In the genomic region with DNA sequence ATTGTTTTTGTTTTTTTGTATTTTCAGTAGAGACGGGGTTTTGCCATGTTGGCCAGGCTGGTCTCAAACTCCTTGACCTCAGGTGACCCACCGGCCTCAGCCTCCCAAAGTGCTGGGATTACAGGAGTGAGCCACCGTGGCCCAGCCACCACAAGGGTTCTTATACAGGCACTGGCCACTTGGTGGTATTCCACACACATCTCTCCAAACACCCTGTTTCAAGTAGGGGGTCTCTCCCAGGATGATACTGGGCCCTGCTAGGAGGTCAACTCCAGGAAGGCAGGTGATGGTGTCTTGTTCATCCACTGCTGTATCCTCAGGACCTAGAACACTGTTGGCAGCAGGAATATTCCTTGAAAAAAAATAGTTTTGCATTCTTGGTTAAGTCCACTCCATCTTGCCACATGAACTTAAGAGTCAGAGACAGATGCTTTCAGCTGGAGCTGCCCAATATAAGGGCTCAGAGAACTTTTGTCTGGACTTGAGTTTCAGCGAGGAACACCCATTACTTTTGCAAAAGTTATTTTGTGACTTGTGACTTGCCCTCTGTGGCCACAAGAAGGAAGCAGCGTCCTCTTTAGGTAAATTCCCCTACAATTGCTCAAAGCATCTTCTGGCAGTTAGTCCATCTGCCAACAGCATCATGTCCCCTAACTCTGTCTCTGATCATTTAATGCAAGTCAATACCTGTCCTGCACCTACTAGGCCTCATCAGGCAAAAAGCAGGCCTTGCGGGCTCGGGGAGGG, we compare ENCODE assay signal across 11 cellular contexts. TPM values are rescaled to one million over a fixed set of nuclear protein-coding genes. Genes with fewer than 3 reads are reported as not detected.
A peak's percentile ranks its signal among the peaks of the same experiment; 100 is the strongest.
DNase-seq lines count a peak whose midpoint lies in the region; ATAC-seq, FAIRE-seq and TF ChIP-seq lines count a peak whose summit lies in the region.
"Had no signal": no experiment of that assay in that cellular context is flagged by ENCODE, and none has a peak within 500 bp of the region (broad histone marks: within the 10 kb centered on the region; RNA-seq: fewer than 3 reads in every experiment).

No MANE protein-coding gene starts in this region.

- no peaks in the 10 kb centered on the region for H3K36me3 ChIP-seq in endothelial cell of umbilical vein (ENCODE audit: control insufficient read depth in 2 of 2, extremely low read depth in 1 of 2, insufficient read depth in 2 of 2, low read length in 2 of 2)
- H3K36me3 ChIP-seq in spleen: no peaks in the 10 kb centered on the region

- peak overlapping the region; percentile 75 for H2AFZ ChIP-seq in endothelial cell of umbilical vein (ENCODE audit: low read depth, low read length)

- no peaks in the 10 kb centered on the region for H3K9me1 ChIP-seq in endothelial cell of umbilical vein (replicated peaks; ENCODE audit: control insufficient read depth, extremely low read depth, insufficient read depth, low read length)

- CTCF ChIA-PET in endothelial cell of umbilical vein (lab: Charles Lee): interaction anchor here (1.4 to 1.7 kb wide), 2 partner anchors 99 to 102 kb away, joined by 6 to 8 read pairs; no protein-coding TSS in a partner anchor

- H3K27me3 ChIP-seq in endothelial cell of umbilical vein (ENCODE audit: control insufficient read depth in 2 of 2, insufficient read depth in 2 of 2, low read length in 2 of 2) (no peaks in the 10 kb centered on the region), spleen (replicated peaks in 1 of 7) (no peaks in the 10 kb centered on the region)
- H3K27me3 ChIP-seq: body of pancreas had no signal

- dilution Hi-C loops in endothelial cell of umbilical vein (cut with MboI; ENCODE audit: extremely low pct_ligation_motif_present, low sequenced_read_pairs): no loop called here

- intact Hi-C loops in endothelial cell of umbilical vein (cut with micrococcal nuclease) (no loop called here), spleen (cut with DNase I; ENCODE audit: low total_unique reads) (no loop called here)

- no peak overlapping the region for H3K4me2 ChIP-seq in endothelial cell of umbilical vein (ENCODE audit: insufficient read depth, low read length)

- no peaks in the 10 kb centered on the region for H3K9me3 ChIP-seq in endothelial cell of umbilical vein (replicated peaks; ENCODE audit: control insufficient read depth, insufficient read depth, low read length)
- no peaks in the 10 kb centered on the region for H3K9me3 ChIP-seq in spleen
- H3K9me3 ChIP-seq: body of pancreas had no signal

- H3K4me3 ChIP-seq in endothelial cell of umbilical vein (replicated peaks in 1 of 3; ENCODE audit: insufficient read depth in 1 of 3, low read depth in 1 of 3, low read length in 3 of 3) (no peak overlapping the region), spleen (no peak overlapping the region)
- H3K4me3 ChIP-seq: body of pancreas had no signal

- WGBS in spleen, 5 donors: 72 to 80% (median 76%) methylated on average over 6 to 7 of the region's 7 CpGs

- no peak overlapping the region for H3K9ac ChIP-seq in endothelial cell of umbilical vein (replicated peaks; ENCODE audit: extremely low read depth, insufficient read depth, low read length)

- H3K4me1 ChIP-seq in endothelial cell of umbilical vein (ENCODE audit: control insufficient read depth, extremely low read depth, insufficient read depth, low read length) (peaks cover 6% of the 10 kb centered on the region), spleen (peaks cover 7 to 49% (median 35%) of the 10 kb centered on the region in 6 donors)

- POLR2A ChIA-PET in endothelial cell of umbilical vein (lab: Charles Lee): no interaction called here

- no peaks in the 10 kb centered on the region for H4K20me1 ChIP-seq in endothelial cell of umbilical vein (replicated peaks; ENCODE audit: control insufficient read depth, extremely low read depth, insufficient read depth, low read length)

- no TSS peak for BruUV-seq in endothelial cell of umbilical vein (replicated peaks; lab: Mats Ljungman, UMichigan)

- peak; percentile 26 to 37 for DNase-seq in NCI-H526 (lab: John Stamatoyannopoulos, UW)
- DNase-seq in endothelial cell of umbilical vein (ENCODE audit: low read depth, low spot score): no peak
- no peak for DNase-seq in spleen
- DNase-seq in NCI-H146 (lab: John Stamatoyannopoulos, UW): no peak
- no peak for DNase-seq in iPS-NIHi11 (ENCODE audit: low spot score)
- DNase-seq: NCI-H1930 had no signal

- no peak for TF ChIP-seq POLR2A in endothelial cell of umbilical vein (IDR thresholded peaks at IDR 0.05; ENCODE audit: low read depth, low read length)
- TF ChIP-seq POLR2A in spleen (IDR thresholded peaks at IDR 0.05): no peak

- no peaks in the 10 kb centered on the region for H3K79me2 ChIP-seq in endothelial cell of umbilical vein (ENCODE audit: control insufficient read depth, insufficient read depth, low read length)

- ATAC-seq in HG03139 (IDR thresholded peaks at IDR 0.05; ENCODE audit: unreplicated experiment): no peak
- ATAC-seq: body of pancreas had no signal

- 0 out of 2 replicates have a peak, but pooled peaks have one; percentile 22 for TF ChIP-seq CTCF in GM12874 (IDR thresholded peaks at IDR 0.05; ENCODE audit: insufficient read depth, low read depth, low read length)
- no peak for TF ChIP-seq CTCF in endothelial cell of umbilical vein (IDR thresholded peaks at IDR 0.05; ENCODE audit: extremely low read depth in 1 of 2, insufficient read depth in 1 of 2, low read depth in 1 of 2, low read length in 2 of 2)
- no peak for TF ChIP-seq CTCF in spleen (IDR thresholded peaks at IDR 0.05 in 8 of 11, conservative IDR thresholded peaks at IDR 0.05 in 3 of 11)

- H3K27ac ChIP-seq in endothelial cell of umbilical vein (ENCODE audit: insufficient read depth, low read depth, low read length) (peak overlapping the region; percentile 35), spleen (peak overlapping the region; percentile 36 to 84 (median 76))

- no peak for FAIRE-seq in endothelial cell of umbilical vein (lab: Jason Lieb, UNC)
- FAIRE-seq: islet of Langerhans, TTC549 had no signal

TF ChIP-seq in endothelial cell of umbilical vein, 7 proteins besides CTCF, POLR2A, EP300 and RAD21:
- TF ChIP-seq EZH2 (IDR thresholded peaks at IDR 0.05; ENCODE audit: borderline replicate concordance, low read depth, low read length, severe bottlenecking): no peak
- TF ChIP-seq MYC (IDR thresholded peaks at IDR 0.05; ENCODE audit: low read depth, low read length): no peak
- no peak for TF ChIP-seq FOS (IDR thresholded peaks at IDR 0.05; ENCODE audit: borderline replicate concordance, insufficient read depth, low read length)
- no peak for TF ChIP-seq POLR2AphosphoS5 (IDR thresholded peaks at IDR 0.05; ENCODE audit: insufficient read depth, low read depth, low read length)
- TF ChIP-seq JUN (IDR thresholded peaks at IDR 0.05; ENCODE audit: borderline replicate concordance, insufficient read depth, insufficient read length, low read depth): no peak
- TF ChIP-seq, protein P1, sequence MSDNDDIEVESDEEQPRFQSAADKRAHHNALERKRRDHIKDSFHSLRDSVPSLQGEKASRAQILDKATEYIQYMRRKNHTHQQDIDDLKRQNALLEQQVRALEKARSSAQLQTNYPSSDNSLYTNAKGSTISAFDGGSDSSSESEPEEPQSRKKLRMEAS (IDR thresholded peaks at IDR 0.05; ENCODE audit: insufficient read depth, insufficient read length): no peak
- TF ChIP-seq GATA2 (IDR thresholded peaks at IDR 0.05; ENCODE audit: insufficient read depth, insufficient read length, low read depth, low read length): no peak
TF ChIP-seq in endothelial cell of umbilical vein: peak in this region for 0.

RNA-seq across cellular contexts. Expression of a gene that starts 7.4 kb away (rescaled TPM):
- total RNA-seq in endothelial cell of umbilical vein (44.1 and 48.6 TPM in 2 replicates), spleen (10 to 100 TPM; 19.5 to 37.7 (median 27.5) TPM)
- polyA plus RNA-seq in endothelial cell of umbilical vein (16.0 and 18.4 TPM in 2 replicates), spleen (1 to 10 TPM; 2.4 to 5.8 (median 2.6) TPM)
- 19.7 and 20.7 TPM in 2 replicates for polyA plus RNA-seq in endothelial cell of umbilical vein (2011; cell fraction: cytosol; rRNA removed)
- polyA plus RNA-seq in endothelial cell of umbilical vein (2011; cell fraction: nucleus; rRNA removed): 58.3 and 61.0 TPM in 2 replicates
- polyA plus RNA-seq in endothelial cell of umbilical vein (2012): 13.6 and 15.5 TPM in 2 replicates
- polyA minus RNA-seq in endothelial cell of umbilical vein: 39.5 and 48.7 TPM in 2 replicates
- polyA minus RNA-seq in endothelial cell of umbilical vein (2011; cell fraction: cytosol; rRNA and poly(A)+ RNA removed): 14.5 TPM
- polyA minus RNA-seq in endothelial cell of umbilical vein (2011; cell fraction: nucleus; rRNA and poly(A)+ RNA removed): 22.4 and 29.9 TPM in 2 replicates

RNA-seq across cellular contexts. Expression of a gene that starts 36.4 kb away (rescaled TPM):
- 0.13 and 0.21 TPM in 2 replicates for total RNA-seq in endothelial cell of umbilical vein
- polyA plus RNA-seq in endothelial cell of umbilical vein: 0.03 TPM in 2 replicates
- 0.01 TPM in 1 of 2 replicates, not detected in the other for polyA plus RNA-seq in endothelial cell of umbilical vein (2011; cell fraction: cytosol; rRNA removed)
- 0.11 and 0.17 TPM in 2 replicates for polyA plus RNA-seq in endothelial cell of umbilical vein (2011; cell fraction: nucleus; rRNA removed)
- polyA plus RNA-seq in endothelial cell of umbilical vein (2012): not detected in 2 replicates
- 0.12 TPM in 1 of 2 replicates, not detected in the other for polyA minus RNA-seq in endothelial cell of umbilical vein
- polyA minus RNA-seq in endothelial cell of umbilical vein (2011; cell fraction: cytosol; rRNA and poly(A)+ RNA removed): not detected
- 0.53 and 0.63 TPM in 2 replicates for polyA minus RNA-seq in endothelial cell of umbilical vein (2011; cell fraction: nucleus; rRNA and poly(A)+ RNA removed)
- under 1 TPM in 2 of 7 donors, not detected in 5; 0.16 to 0.24 TPM for total RNA-seq in spleen
- under 1 TPM; 0.09 to 0.14 (median 0.10) TPM for polyA plus RNA-seq in spleen

Comparison
In these comparisons a context has a peak if more than half of its experiments do, and no peak if none do; other contexts are left out.
1. DNase-seq: peak in NCI-H526 (2 of 2); none in endothelial cell of umbilical vein (single experiment), spleen (single experiment), NCI-H146 (single experiment) and iPS-NIHi11 (single experiment).